In the genomic region with DNA sequence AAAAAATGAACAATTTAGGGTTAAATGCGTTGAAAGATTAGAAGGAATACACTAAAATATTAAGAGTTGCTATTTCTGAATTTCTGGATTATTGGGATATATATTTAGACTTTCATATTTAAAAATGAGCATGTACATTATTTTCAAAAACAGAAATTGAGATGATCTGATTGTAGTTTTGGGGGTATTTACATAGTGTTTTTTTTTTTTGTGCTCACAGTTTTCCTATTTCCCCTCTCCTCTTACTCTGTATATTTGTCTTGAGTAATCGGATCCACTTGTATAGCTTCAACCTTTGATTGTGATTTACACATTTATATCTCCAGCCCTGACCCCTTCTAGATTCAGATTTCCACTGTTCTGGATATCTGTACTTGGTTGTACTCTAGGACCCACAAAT, we compare ENCODE assay signal across 28 cellular contexts. TPM values are rescaled to one million over a fixed set of nuclear protein-coding genes. Genes with fewer than 3 reads are reported as not detected.
DNase-seq lines count a peak whose midpoint lies in the region; ATAC-seq, FAIRE-seq and TF ChIP-seq lines count a peak whose summit lies in the region.
"Had no signal": no experiment of that assay in that cellular context is flagged by ENCODE, and none has a peak within 500 bp of the region (broad histone marks: within the 10 kb centered on the region; RNA-seq: fewer than 3 reads in every experiment).

No MANE protein-coding gene starts in this region.

- no peaks in the 10 kb centered on the region for H4K20me1 ChIP-seq in GM12878 (ENCODE audit: control insufficient read depth, insufficient read depth)

- no peak overlapping the region for H3K9ac ChIP-seq in GM12878 (ENCODE audit: control insufficient read depth, insufficient read depth, low read length)
- H3K9ac ChIP-seq: GM23248 had no signal

- BruUV-seq in GM12878 (replicated peaks; lab: Mats Ljungman, UMichigan), result no TSS peak

- SMC1A ChIA-PET in GM12878 (lab: Charles Lee; ENCODE audit: uncharacterized antibody, unreplicated experiment), result interaction anchor here (0.8 to 4.1 kb wide), 6 partner anchors 10 to 58 kb away, joined by 3 to 38 read pairs (median 4); no protein-coding TSS in a partner anchor

- TF ChIP-seq CTCF in GM12878 (IDR thresholded peaks at IDR 0.05 in 2 of 3, conservative IDR thresholded peaks at IDR 0.05 in 1 of 3; ENCODE audit: control insufficient read depth in 2 of 3, extremely low read depth in 1 of 3, insufficient read depth in 1 of 3, low read depth in 3 of 3, low read length in 3 of 3) (no peak), nephron progenitor cell (IDR thresholded peaks at IDR 0.05) (no peak)

- H3K36me3 ChIP-seq in GM12878 (ENCODE audit: control insufficient read depth in 2 of 2, insufficient read depth in 2 of 2, low read length in 1 of 2), result no peaks in the 10 kb centered on the region
- H3K36me3 ChIP-seq: brain microvascular endothelial cell, pancreas, right lobe of liver, stomach, tibial nerve had no signal

- no peaks in the 10 kb centered on the region for H3K9me3 ChIP-seq in GM12878 (replicated peaks; ENCODE audit: control insufficient read depth, insufficient read depth, low read length)
- H3K9me3 ChIP-seq: pancreas, right lobe of liver, stomach, tibial nerve had no signal

- no peak for FAIRE-seq in GM12878 (lab: Jason Lieb, UNC)
- FAIRE-seq: GM18507, pancreas, RCC 7860 had no signal

- no peak for DNase-seq in activated naive CD4-positive, alpha-beta T cell treated with anti-CD3 and anti-CD28 coated beads, Interleukin-2, amount 50 U/mL, for 16 hours
- DNase-seq in DMS53 treated with DMSO at 0.1 percent for 48 hours (lab: John Stamatoyannopoulos, UW; ENCODE audit: unreplicated experiment) (peak; percentile 27), GM12878 (ENCODE audit: low read depth, low spot score) (no peak), nephron progenitor cell (no peak), NCI-H510A (lab: John Stamatoyannopoulos, UW) (no peak), A172 (ENCODE audit: low spot score) (no peak), RPMI8226 (no peak)
- DNase-seq: activated CD4-positive, CD25-positive, alpha-beta regulatory T cell treated with anti-CD3 and anti-CD28 coated beads, Interleukin-2, amount 50 U/mL, for 72 hours; brain microvascular endothelial cell; DMS 273 treated with DMSO at 0.1 percent for 48 hours; effector CD4-positive, alpha-beta T cell; erythroblast; foreskin fibroblast; GM23248; naive B cell; NCI-H1092; NCI-H2029 treated with DMSO at 0.1 percent for 48 hours; NCI-H510A treated with DMSO at 0.1 percent for 48 hours; pancreas; right lobe of liver; stomach had no signal

- H3K36me3 Mint-ChIP-seq in activated naive CD4-positive, alpha-beta T cell treated with anti-CD3 and anti-CD28 coated beads, Interleukin-2, amount 50 U/mL, for 24 hours, result peaks cover 2% of the 10 kb centered on the region
- peaks cover 32% of the 10 kb centered on the region for H3K36me3 Mint-ChIP-seq in nephron progenitor cell (ENCODE audit: low read depth)
- H3K36me3 Mint-ChIP-seq: naive B cell had no signal

- intact Hi-C loops in GM12878 (cut with micrococcal nuclease; ENCODE audit: unreplicated experiment), result loop anchor here (10.0 kb wide), 1 partner anchor 992 kb away; the partner anchor contains the start of gene ZBED5

- H3K27ac ChIP-seq in GM12878 (ENCODE audit: control insufficient read depth, insufficient read depth), result no peak overlapping the region
- H3K27ac ChIP-seq: brain microvascular endothelial cell, C4-2B, GM23248, right lobe of liver had no signal

- WGBS in GM12878 (ENCODE audit: insufficient coverage, insufficient replicate concordance, low lambda C conversion rate, missing lambda C conversion rate), result 100% methylated on average over 2 of the region's 2 CpGs

- CTCF ChIA-PET in GM12878 (lab: Yijun Ruan, JAX), result interaction anchor here (0.6 to 13.4 kb wide), 7 partner anchors 14 to 68 kb away, joined by 3 to 211 read pairs (median 4); no protein-coding TSS in a partner anchor

- peak overlapping the region; percentile 84 for H3K27ac Mint-ChIP-seq in activated naive CD4-positive, alpha-beta T cell treated with anti-CD3 and anti-CD28 coated beads, Interleukin-2, amount 50 U/mL, for 24 hours
- no peak overlapping the region for H3K27ac Mint-ChIP-seq in nephron progenitor cell
- H3K27ac Mint-ChIP-seq: activated T-helper 2 cell treated with anti-CD3 and anti-CD28 coated beads, Interferon-gamma antibody, Interleukin-2, Interleukin-4, amounts not matched to agents 10 μg/mL and 5 μg/mL and 100 μg/mL, durations not matched to agents 14 hours and 24 hours and 36 hours had no signal

- no peaks in the 10 kb centered on the region for H3K9me3 Mint-ChIP-seq in activated naive CD4-positive, alpha-beta T cell treated with anti-CD3 and anti-CD28 coated beads, Interleukin-2, amount 50 U/mL, for 24 hours
- H3K9me3 Mint-ChIP-seq in nephron progenitor cell, result peaks cover 27% of the 10 kb centered on the region
- H3K9me3 Mint-ChIP-seq: activated T-helper 2 cell treated with anti-CD3 and anti-CD28 coated beads, Interferon-gamma antibody, Interleukin-2, Interleukin-4, amounts not matched to agents 10 μg/mL and 5 μg/mL and 100 μg/mL, durations not matched to agents 14 hours and 24 hours and 36 hours; naive B cell had no signal

- H3K4me3 Mint-ChIP-seq in activated naive CD4-positive, alpha-beta T cell treated with anti-CD3 and anti-CD28 coated beads, Interleukin-2, amount 50 U/mL, for 24 hours, result peak overlapping the region; percentile 59
- H3K4me3 Mint-ChIP-seq in nephron progenitor cell, result peak overlapping the region; percentile 14
- H3K4me3 Mint-ChIP-seq: naive B cell had no signal

- TF ChIP-seq RAD21 in GM12878 (IDR thresholded peaks at IDR 0.05; ENCODE audit: insufficient read depth, low read depth, low read length), result no peak

- H3K4me2 ChIP-seq in GM12878 (ENCODE audit: control insufficient read depth, insufficient read depth), result peak overlapping the region; percentile 11; the same call in 1 of the 2 replicates

- peaks cover 100% of the 10 kb centered on the region for H3K79me2 ChIP-seq in GM12878 (ENCODE audit: control insufficient read depth, insufficient read depth, low read length)

- POLR2A ChIA-PET in GM12878 (lab: Charles Lee), result interaction anchor here (0.5 to 1.5 kb wide), 2 partner anchors 17 to 442 kb away, joined by 3 to 4 read pairs; no protein-coding TSS in a partner anchor

- H3K4me1 ChIP-seq in GM12878 (ENCODE audit: control insufficient read depth, insufficient read depth, low read length), result peaks cover 5% of the 10 kb centered on the region; the same call in 1 of the 2 replicates

- ATAC-seq in GM12878, result no peak
- ATAC-seq: left lobe of liver, pancreas, right lobe of liver had no signal

- peaks cover 38% of the 10 kb centered on the region for H3K4me1 Mint-ChIP-seq in activated naive CD4-positive, alpha-beta T cell treated with anti-CD3 and anti-CD28 coated beads, Interleukin-2, amount 50 U/mL, for 24 hours
- peaks cover 18% of the 10 kb centered on the region for H3K4me1 Mint-ChIP-seq in nephron progenitor cell

- TF ChIP-seq EP300 in GM12878 (IDR thresholded peaks at IDR 0.05; ENCODE audit: borderline replicate concordance in 1 of 2, control insufficient read depth in 1 of 2, low read depth in 2 of 2, low read length in 2 of 2), result no peak

- RAD21 ChIA-PET in GM12878 (lab: Charles Lee; ENCODE audit: unreplicated experiment), result interaction anchor here (1.0 to 2.5 kb wide), 3 partner anchors 10 to 16 kb away, joined by 5 to 8 read pairs (median 6); no protein-coding TSS in a partner anchor

- no peaks in the 10 kb centered on the region for H3K27me3 ChIP-seq in GM12878 (replicated peaks in 1 of 2; ENCODE audit: control insufficient read depth in 2 of 2, insufficient read depth in 2 of 2, low read length in 1 of 2)
- H3K27me3 ChIP-seq: brain microvascular endothelial cell, pancreas, right lobe of liver, stomach, tibial nerve had no signal

- in situ Hi-C loops in GM12878 (cut with MboI), result no loop called here

- no peaks in the 10 kb centered on the region for H3K27me3 Mint-ChIP-seq in activated naive CD4-positive, alpha-beta T cell treated with anti-CD3 and anti-CD28 coated beads, Interleukin-2, amount 50 U/mL, for 24 hours
- no peaks in the 10 kb centered on the region for H3K27me3 Mint-ChIP-seq in nephron progenitor cell (ENCODE audit: low read depth, poor library complexity)
- H3K27me3 Mint-ChIP-seq: naive B cell had no signal

- TF ChIP-seq POLR2A in GM12878 (IDR thresholded peaks at IDR 0.05; ENCODE audit: low read depth, low read length), result no peak

- H3K4me3 ChIP-seq in GM12878, result peak overlapping the region; percentile 49
- H3K4me3 ChIP-seq: GM23248, pancreas, right lobe of liver, stomach, tibial nerve had no signal

- no peak overlapping the region for H2AFZ ChIP-seq in GM12878 (ENCODE audit: control insufficient read depth, low read depth, low read length)
- H2AFZ ChIP-seq: GM23248 had no signal

TF ChIP-seq in GM12878, 131 proteins besides CTCF, POLR2A, EP300 and RAD21 (continues in another document):
- TF ChIP-seq, protein P1, sequence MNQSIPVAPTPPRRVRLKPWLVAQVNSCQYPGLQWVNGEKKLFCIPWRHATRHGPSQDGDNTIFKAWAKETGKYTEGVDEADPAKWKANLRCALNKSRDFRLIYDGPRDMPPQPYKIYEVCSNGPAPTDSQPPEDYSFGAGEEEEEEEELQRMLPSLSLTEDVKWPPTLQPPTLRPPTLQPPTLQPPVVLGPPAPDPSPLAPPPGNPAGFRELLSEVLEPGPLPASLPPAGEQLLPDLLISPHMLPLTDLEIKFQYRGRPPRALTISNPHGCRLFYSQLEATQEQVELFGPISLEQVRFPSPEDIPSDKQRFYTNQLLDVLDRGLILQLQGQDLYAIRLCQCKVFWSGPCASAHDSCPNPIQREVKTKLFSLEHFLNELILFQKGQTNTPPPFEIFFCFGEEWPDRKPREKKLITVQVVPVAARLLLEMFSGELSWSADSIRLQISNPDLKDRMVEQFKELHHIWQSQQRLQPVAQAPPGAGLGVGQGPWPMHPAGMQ (IDR thresholded peaks at IDR 0.05; ENCODE audit: borderline replicate concordance), result no peak

RNA-seq across cellular contexts. Expression of gene USP47, which starts 5.3 kb away (rescaled TPM):
- total RNA-seq in GM12878 (2013; cell fraction: nucleolus; rRNA removed), result 213 and 244 TPM in 2 replicates
- total RNA-seq in GM12878 (2014; rRNA removed), result 50.0 and 54.0 TPM in 2 replicates
- total RNA-seq in GM12878 (2014; rRNA removed; fragmentation: Illumina TruSeq; extraction: Trizol), result 54.0 and 54.2 TPM in 2 replicates
- total RNA-seq in GM12878 (2021), result 28.7 and 33.9 TPM in 2 replicates
- 16.6 TPM for polyA plus RNA-seq in GM12878 (2011; ENCODE audit: low read depth)
- 25.7 and 42.5 TPM in 2 replicates for polyA plus RNA-seq in GM12878 (2011; rRNA removed)
- 8.9 and 10.5 TPM in 2 replicates for polyA plus RNA-seq in GM12878 (2011; cell fraction: cytosol; rRNA removed)
- 35.4 and 37.1 TPM in 2 replicates for polyA plus RNA-seq in GM12878 (2011; cell fraction: nucleus; rRNA removed)
- 25.5 and 29.9 TPM in 2 replicates for polyA plus RNA-seq in GM12878 (2012)
- 34.4 and 53.3 TPM in 2 replicates for polyA plus RNA-seq in GM12878 (2014; fragmentation: Illumina TruSeq; extraction: Trizol)
- polyA plus RNA-seq in GM12878 (2014; fragmentation: Nextera tagmentation; extraction: Ambion mirVana), result 10 to 100 TPM; 13.9 to 14.8 TPM
- 23.1 and 27.2 TPM in 2 replicates for polyA plus RNA-seq in GM12878 (2014; rRNA removed)
- 10 to 100 TPM; 36.2 to 38.8 TPM for polyA plus RNA-seq in GM12878 (2016; fragmentation: Nextera tagmentation; extraction: Ambion mirVana)
- polyA minus RNA-seq in GM12878 (2011; rRNA and poly(A)+ RNA removed), result 34.3 and 45.4 TPM in 2 replicates
- polyA minus RNA-seq in GM12878 (2011; cell fraction: cytosol; rRNA and poly(A)+ RNA removed), result 11.1 and 13.4 TPM in 2 replicates
- 57.3 and 80.4 TPM in 2 replicates for polyA minus RNA-seq in GM12878 (2011; cell fraction: nucleus; rRNA and poly(A)+ RNA removed)
- total RNA-seq in A172 (2014; rRNA removed; shearing (Covaris generic)), result 66.5 and 80.7 TPM in 2 replicates
